In genomic region chr13:77325371-77325941, GRCh38 we compare ENCODE assay signal across 8 cellular contexts. TPM values are rescaled to one million over a fixed set of nuclear protein-coding genes. Genes with fewer than 3 reads are reported as not detected.
DNase-seq lines count a peak whose midpoint lies in the region; ATAC-seq and TF ChIP-seq lines count a peak whose summit lies in the region.

No MANE protein-coding gene starts in this region.

- DNase-seq in EL, result peak; percentile 25
- peak; percentile 18 to 61 for DNase-seq in Kasumi-1 (lab: John Stamatoyannopoulos, UW)
- DNase-seq in astrocyte of the spinal cord (ENCODE audit: low read depth, low spot score), result peak; percentile 18
- DNase-seq in left lung, result no peak
- DNase-seq in thoracic aorta (ENCODE audit: low spot score), result no peak
- DNase-seq in activated CD4-positive, alpha-beta T cell treated with anti-CD3 and anti-CD28 coated beads, Interleukin-2, amount 50 U/mL, for 4 hours, result no peak
- no peak for DNase-seq in LoVo (ENCODE audit: low spot score)

- H3K36me3 ChIP-seq in left lung, result no peaks in the 10 kb centered on the region
- no peaks in the 10 kb centered on the region for H3K36me3 ChIP-seq in thoracic aorta

- in situ Hi-C loops in astrocyte of the spinal cord (cut with HindIII; ENCODE audit: low sequenced_read_pairs), result no loop called here

- ATAC-seq in left lung, result no peak
- no peak for ATAC-seq in thoracic aorta (ENCODE audit: insufficient number of reproducible peaks, low FRiP score, low read depth)
- ATAC-seq in GM19397 (IDR thresholded peaks at IDR 0.05; ENCODE audit: unreplicated experiment), result no peak

- H3K27me3 ChIP-seq in left lung (no peaks in the 10 kb centered on the region), thoracic aorta (replicated peaks; ENCODE audit: insufficient read depth) (no peaks in the 10 kb centered on the region)

- no peak for TF ChIP-seq CTCF in astrocyte of the spinal cord (IDR thresholded peaks at IDR 0.05; ENCODE audit: low read depth, low read length)
- no peak for TF ChIP-seq CTCF in left lung (IDR thresholded peaks at IDR 0.05)
- no peak for TF ChIP-seq CTCF in thoracic aorta (IDR thresholded peaks at IDR 0.05)

- intact Hi-C loops in left lung (cut with DNase I), result no loop called here

- H3K27ac ChIP-seq in left lung (peak overlapping the region; percentile 66 to 76), thoracic aorta (peak overlapping the region; percentile 81 to 82)

- H3K4me3 ChIP-seq in astrocyte of the spinal cord (ENCODE audit: low read depth, low read length) (peak overlapping the region; percentile 91), left lung (peak overlapping the region; percentile 91), thoracic aorta (peak overlapping the region; percentile 88)

- H3K9me3 ChIP-seq in left lung (no peaks in the 10 kb centered on the region), thoracic aorta (no peaks in the 10 kb centered on the region)

- H3K4me1 ChIP-seq in left lung (peaks cover 4 to 48% of the 10 kb centered on the region in 2 donors), thoracic aorta (ENCODE audit: control insufficient read depth in 1 of 2, low read depth in 2 of 2) (peaks cover 18 to 69% of the 10 kb centered on the region in 2 donors)

RNA-seq across cellular contexts. Expression of gene MYCBP2, which starts 1.4 kb away (rescaled TPM):
- total RNA-seq in left lung (100 to 1,000 TPM in 1 of 2 donors, 10 to 100 TPM in 1; 72.9 to 105 TPM), thoracic aorta (100 to 1,000 TPM; 135 to 139 TPM)

Comparison
In these comparisons a context has a peak if more than half of its experiments do, and no peak if none do; other contexts are left out.
1. DNase-seq: peak in EL (single experiment), Kasumi-1 (2 of 2) and astrocyte of the spinal cord (single experiment); none in left lung (0 of 2), thoracic aorta (single experiment), activated CD4-positive, alpha-beta T cell treated with anti-CD3 and anti-CD28 coated beads, Interleukin-2, amount 50 U/mL, for 4 hours (0 of 2) and LoVo (single experiment).
2. Peak in every context shown above with its lines, with median percentiles within 50 percentile points of each other: H3K4me3 ChIP-seq.